In the genomic region with DNA sequence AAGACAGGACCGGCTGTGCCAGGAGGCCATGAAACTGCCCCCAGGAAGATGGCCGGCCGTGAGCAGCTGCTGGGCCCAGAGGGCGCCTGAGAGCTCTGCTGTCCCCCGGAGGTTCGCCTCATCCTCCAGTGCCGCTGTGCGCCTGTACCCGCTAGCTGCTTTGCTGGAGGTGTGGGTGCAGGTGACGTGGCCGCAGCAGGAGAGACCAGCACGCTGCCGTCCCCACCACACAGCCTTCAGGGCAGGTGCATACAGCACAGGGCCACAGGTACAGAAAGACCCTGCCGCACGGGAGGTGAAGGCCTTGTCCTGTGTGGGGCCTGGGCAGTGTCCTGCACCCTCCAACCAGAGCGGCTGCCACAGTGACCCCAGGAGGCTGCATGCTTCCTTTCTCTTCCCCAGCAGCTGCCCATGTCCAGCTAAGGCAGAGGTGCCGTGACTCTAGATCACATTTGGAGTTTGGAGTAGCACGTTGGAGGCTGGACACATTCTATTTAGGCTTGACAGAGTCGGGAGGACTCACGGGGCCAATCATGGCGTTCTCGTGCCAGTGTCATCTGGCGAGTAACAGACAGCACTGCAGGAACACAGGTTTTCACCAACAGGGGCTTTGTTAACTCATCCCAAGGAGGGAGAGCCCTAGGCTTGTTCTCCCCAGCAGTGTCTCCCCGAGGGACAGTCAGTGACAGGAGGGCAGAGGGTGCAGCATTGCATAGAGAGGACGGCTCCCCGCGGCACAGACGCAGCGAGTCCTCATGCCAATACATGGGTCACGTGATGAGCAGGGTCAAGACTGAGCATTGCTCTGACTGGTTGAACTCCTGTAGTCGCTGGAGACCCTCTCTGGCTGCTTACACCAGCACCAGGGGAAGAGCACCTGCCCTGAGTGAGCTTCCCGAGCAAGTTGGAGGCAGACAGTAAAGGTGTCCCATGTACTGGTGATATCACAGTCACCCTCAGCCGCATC, we compare ENCODE assay signal across 1 cellular context.
TF ChIP-seq lines count a peak whose summit lies in the region.

No MANE protein-coding gene starts in this region.

TF ChIP-seq in HepG2, 621 proteins besides CTCF, POLR2A, EP300 and RAD21 (continued from another document and continues in another):
- TF ChIP-seq GFI1 (CRISPR knock-in tag; IDR thresholded peaks at IDR 0.05; ENCODE audit: borderline replicate concordance) (no peak), BRD4 (CRISPR knock-in tag; IDR thresholded peaks at IDR 0.05) (no peak), KDM6A (CRISPR knock-in tag; IDR thresholded peaks at IDR 0.05; ENCODE audit: low read depth) (no peak), RARG (CRISPR knock-in tag; IDR thresholded peaks at IDR 0.05; ENCODE audit: low read depth) (no peak), BORCS8-MEF2B (CRISPR knock-in tag; IDR thresholded peaks at IDR 0.05) (no peak), TRIM24 (CRISPR knock-in tag; IDR thresholded peaks at IDR 0.05) (no peak), MAFG (CRISPR knock-in tag; IDR thresholded peaks at IDR 0.05) (no peak), ZNF441 (CRISPR knock-in tag; IDR thresholded peaks at IDR 0.05; ENCODE audit: borderline replicate concordance) (no peak), ISX (CRISPR knock-in tag; conservative IDR thresholded peaks at IDR 0.05) (no peak), ZNF263 (CRISPR knock-in tag; IDR thresholded peaks at IDR 0.05) (peak; percentile 76), ZFY (CRISPR knock-in tag; IDR thresholded peaks at IDR 0.05) (peak; percentile 71), AKAP8 (CRISPR knock-in tag; IDR thresholded peaks at IDR 0.05) (no peak), TP53 (CRISPR knock-in tag; conservative IDR thresholded peaks at IDR 0.05) (no peak), TRAFD1 (CRISPR knock-in tag; IDR thresholded peaks at IDR 0.05; ENCODE audit: borderline replicate concordance) (0 out of 2 replicates have a peak, but pooled peaks have one; percentile 58), FOXA3 (CRISPR knock-in tag; IDR thresholded peaks at IDR 0.05) (no peak), ZNF781 (CRISPR knock-in tag; IDR thresholded peaks at IDR 0.05; ENCODE audit: borderline replicate concordance, not compliant biosample characterization) (no peak), ZNF138 (CRISPR knock-in tag; IDR thresholded peaks at IDR 0.05; ENCODE audit: low read depth) (no peak), EED (CRISPR knock-in tag; IDR thresholded peaks at IDR 0.05) (no peak), ZNF432 (CRISPR knock-in tag; IDR thresholded peaks at IDR 0.05; ENCODE audit: borderline replicate concordance) (no peak), HNF1B (CRISPR knock-in tag; IDR thresholded peaks at IDR 0.05) (peak; percentile 53; the same call in 1 of the 2 replicates), TBP (CRISPR knock-in tag; IDR thresholded peaks at IDR 0.05) (no peak), ZNF691 (CRISPR knock-in tag; IDR thresholded peaks at IDR 0.05; ENCODE audit: borderline replicate concordance, low read depth) (no peak), ZBTB37 (CRISPR knock-in tag; IDR thresholded peaks at IDR 0.05) (no peak), ZNF570 (CRISPR knock-in tag; IDR thresholded peaks at IDR 0.05; ENCODE audit: borderline replicate concordance) (no peak), ZNF33A (CRISPR knock-in tag; IDR thresholded peaks at IDR 0.05; ENCODE audit: borderline replicate concordance) (no peak), REPIN1 (CRISPR knock-in tag; IDR thresholded peaks at IDR 0.05; ENCODE audit: borderline replicate concordance, low read depth) (peak; percentile 32; the same call in 1 of the 2 replicates), KLF9 (CRISPR knock-in tag; IDR thresholded peaks at IDR 0.05; ENCODE audit: low read depth) (no peak), ZNF749 (CRISPR knock-in tag; IDR thresholded peaks at IDR 0.05; ENCODE audit: borderline replicate concordance) (no peak), PCBP1 (IDR thresholded peaks at IDR 0.05; ENCODE audit: borderline replicate concordance, low read depth, low read length) (no peak), PITX1 (CRISPR knock-in tag; IDR thresholded peaks at IDR 0.05) (no peak), SMC3 (IDR thresholded peaks at IDR 0.05; ENCODE audit: low read length) (no peak), MIER3 (CRISPR knock-in tag; IDR thresholded peaks at IDR 0.05; ENCODE audit: borderline replicate concordance) (no peak), MATR3 (CRISPR knock-in tag; IDR thresholded peaks at IDR 0.05) (no peak), RXRA (CRISPR knock-in tag; IDR thresholded peaks at IDR 0.05) (no peak), MYC (CRISPR knock-in tag; IDR thresholded peaks at IDR 0.05; ENCODE audit: borderline replicate concordance) (peak; percentile 16; the same call in 1 of the 2 replicates), ZNF891 (CRISPR knock-in tag; IDR thresholded peaks at IDR 0.05) (no peak), SRF (IDR thresholded peaks at IDR 0.05; ENCODE audit: low read depth, low read length) (no peak), ATF7-NPFF (CRISPR knock-in tag; IDR thresholded peaks at IDR 0.05; ENCODE audit: low read depth) (no peak), ZNF274 (CRISPR knock-in tag; IDR thresholded peaks at IDR 0.05) (no peak), ZNF672 (CRISPR knock-in tag; IDR thresholded peaks at IDR 0.05) (no peak), ZNF792 (CRISPR knock-in tag; IDR thresholded peaks at IDR 0.05) (no peak), MED1 (CRISPR knock-in tag; IDR thresholded peaks at IDR 0.05) (no peak), ZNF350 (CRISPR knock-in tag; IDR thresholded peaks at IDR 0.05; ENCODE audit: borderline replicate concordance, low read depth) (no peak), ZNF335 (CRISPR knock-in tag; IDR thresholded peaks at IDR 0.05) (no peak), IKZF4 (CRISPR knock-in tag; IDR thresholded peaks at IDR 0.05; ENCODE audit: borderline replicate concordance, low read depth, not compliant biosample characterization) (no peak)
- TF ChIP-seq, protein P1, sequence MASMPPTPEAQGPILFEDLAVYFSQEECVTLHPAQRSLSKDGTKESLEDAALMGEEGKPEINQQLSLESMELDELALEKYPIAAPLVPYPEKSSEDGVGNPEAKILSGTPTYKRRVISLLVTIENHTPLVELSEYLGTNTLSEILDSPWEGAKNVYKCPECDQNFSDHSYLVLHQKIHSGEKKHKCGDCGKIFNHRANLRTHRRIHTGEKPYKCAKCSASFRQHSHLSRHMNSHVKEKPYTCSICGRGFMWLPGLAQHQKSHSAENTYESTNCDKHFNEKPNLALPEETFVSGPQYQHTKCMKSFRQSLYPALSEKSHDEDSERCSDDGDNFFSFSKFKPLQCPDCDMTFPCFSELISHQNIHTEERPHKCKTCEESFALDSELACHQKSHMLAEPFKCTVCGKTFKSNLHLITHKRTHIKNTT (CRISPR knock-in tag; IDR thresholded peaks at IDR 0.05) = no peak
- TF ChIP-seq, protein P2, sequence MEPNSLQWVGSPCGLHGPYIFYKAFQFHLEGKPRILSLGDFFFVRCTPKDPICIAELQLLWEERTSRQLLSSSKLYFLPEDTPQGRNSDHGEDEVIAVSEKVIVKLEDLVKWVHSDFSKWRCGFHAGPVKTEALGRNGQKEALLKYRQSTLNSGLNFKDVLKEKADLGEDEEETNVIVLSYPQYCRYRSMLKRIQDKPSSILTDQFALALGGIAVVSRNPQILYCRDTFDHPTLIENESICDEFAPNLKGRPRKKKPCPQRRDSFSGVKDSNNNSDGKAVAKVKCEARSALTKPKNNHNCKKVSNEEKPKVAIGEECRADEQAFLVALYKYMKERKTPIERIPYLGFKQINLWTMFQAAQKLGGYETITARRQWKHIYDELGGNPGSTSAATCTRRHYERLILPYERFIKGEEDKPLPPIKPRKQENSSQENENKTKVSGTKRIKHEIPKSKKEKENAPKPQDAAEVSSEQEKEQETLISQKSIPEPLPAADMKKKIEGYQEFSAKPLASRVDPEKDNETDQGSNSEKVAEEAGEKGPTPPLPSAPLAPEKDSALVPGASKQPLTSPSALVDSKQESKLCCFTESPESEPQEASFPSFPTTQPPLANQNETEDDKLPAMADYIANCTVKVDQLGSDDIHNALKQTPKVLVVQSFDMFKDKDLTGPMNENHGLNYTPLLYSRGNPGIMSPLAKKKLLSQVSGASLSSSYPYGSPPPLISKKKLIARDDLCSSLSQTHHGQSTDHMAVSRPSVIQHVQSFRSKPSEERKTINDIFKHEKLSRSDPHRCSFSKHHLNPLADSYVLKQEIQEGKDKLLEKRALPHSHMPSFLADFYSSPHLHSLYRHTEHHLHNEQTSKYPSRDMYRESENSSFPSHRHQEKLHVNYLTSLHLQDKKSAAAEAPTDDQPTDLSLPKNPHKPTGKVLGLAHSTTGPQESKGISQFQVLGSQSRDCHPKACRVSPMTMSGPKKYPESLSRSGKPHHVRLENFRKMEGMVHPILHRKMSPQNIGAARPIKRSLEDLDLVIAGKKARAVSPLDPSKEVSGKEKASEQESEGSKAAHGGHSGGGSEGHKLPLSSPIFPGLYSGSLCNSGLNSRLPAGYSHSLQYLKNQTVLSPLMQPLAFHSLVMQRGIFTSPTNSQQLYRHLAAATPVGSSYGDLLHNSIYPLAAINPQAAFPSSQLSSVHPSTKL (CRISPR knock-in tag; IDR thresholded peaks at IDR 0.05) = no peak
- TF ChIP-seq, protein P3, sequence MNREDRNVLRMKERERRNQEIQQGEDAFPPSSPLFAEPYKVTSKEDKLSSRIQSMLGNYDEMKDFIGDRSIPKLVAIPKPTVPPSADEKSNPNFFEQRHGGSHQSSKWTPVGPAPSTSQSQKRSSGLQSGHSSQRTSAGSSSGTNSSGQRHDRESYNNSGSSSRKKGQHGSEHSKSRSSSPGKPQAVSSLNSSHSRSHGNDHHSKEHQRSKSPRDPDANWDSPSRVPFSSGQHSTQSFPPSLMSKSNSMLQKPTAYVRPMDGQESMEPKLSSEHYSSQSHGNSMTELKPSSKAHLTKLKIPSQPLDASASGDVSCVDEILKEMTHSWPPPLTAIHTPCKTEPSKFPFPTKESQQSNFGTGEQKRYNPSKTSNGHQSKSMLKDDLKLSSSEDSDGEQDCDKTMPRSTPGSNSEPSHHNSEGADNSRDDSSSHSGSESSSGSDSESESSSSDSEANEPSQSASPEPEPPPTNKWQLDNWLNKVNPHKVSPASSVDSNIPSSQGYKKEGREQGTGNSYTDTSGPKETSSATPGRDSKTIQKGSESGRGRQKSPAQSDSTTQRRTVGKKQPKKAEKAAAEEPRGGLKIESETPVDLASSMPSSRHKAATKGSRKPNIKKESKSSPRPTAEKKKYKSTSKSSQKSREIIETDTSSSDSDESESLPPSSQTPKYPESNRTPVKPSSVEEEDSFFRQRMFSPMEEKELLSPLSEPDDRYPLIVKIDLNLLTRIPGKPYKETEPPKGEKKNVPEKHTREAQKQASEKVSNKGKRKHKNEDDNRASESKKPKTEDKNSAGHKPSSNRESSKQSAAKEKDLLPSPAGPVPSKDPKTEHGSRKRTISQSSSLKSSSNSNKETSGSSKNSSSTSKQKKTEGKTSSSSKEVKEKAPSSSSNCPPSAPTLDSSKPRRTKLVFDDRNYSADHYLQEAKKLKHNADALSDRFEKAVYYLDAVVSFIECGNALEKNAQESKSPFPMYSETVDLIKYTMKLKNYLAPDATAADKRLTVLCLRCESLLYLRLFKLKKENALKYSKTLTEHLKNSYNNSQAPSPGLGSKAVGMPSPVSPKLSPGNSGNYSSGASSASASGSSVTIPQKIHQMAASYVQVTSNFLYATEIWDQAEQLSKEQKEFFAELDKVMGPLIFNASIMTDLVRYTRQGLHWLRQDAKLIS (CRISPR knock-in tag; IDR thresholded peaks at IDR 0.05) = no peak
- TF ChIP-seq, protein P4, sequence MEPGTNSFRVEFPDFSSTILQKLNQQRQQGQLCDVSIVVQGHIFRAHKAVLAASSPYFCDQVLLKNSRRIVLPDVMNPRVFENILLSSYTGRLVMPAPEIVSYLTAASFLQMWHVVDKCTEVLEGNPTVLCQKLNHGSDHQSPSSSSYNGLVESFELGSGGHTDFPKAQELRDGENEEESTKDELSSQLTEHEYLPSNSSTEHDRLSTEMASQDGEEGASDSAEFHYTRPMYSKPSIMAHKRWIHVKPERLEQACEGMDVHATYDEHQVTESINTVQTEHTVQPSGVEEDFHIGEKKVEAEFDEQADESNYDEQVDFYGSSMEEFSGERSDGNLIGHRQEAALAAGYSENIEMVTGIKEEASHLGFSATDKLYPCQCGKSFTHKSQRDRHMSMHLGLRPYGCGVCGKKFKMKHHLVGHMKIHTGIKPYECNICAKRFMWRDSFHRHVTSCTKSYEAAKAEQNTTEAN (CRISPR knock-in tag; conservative IDR thresholded peaks at IDR 0.05) = no peak
- TF ChIP-seq, protein P5, sequence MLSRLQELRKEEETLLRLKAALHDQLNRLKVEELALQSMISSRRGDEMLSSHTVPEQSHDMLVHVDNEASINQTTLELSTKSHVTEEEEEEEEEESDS (CRISPR knock-in tag; IDR thresholded peaks at IDR 0.05; ENCODE audit: borderline replicate concordance) = no peak
